ENCODE assay signal across 28 cellular contexts in genomic region chr20:20286061-20286460, GRCh38.
"Had no signal": no experiment of that assay in that cellular context is flagged by ENCODE, and none has a peak within 500 bp of the region (broad histone marks: within the 10 kb centered on the region; RNA-seq: fewer than 3 reads in every experiment).

No MANE protein-coding gene starts in this region.

- H3K27ac ChIP-seq: lower lobe of right lung, ovary, right atrium auricular region, right lobe of liver, tibial nerve, upper lobe of left lung, vagina had no signal

- DNase-seq: hypothalamus; kidney glomerular epithelial cell; left cardiac atrium; left ventricle myocardium superior; lower lobe of right lung; mammary epithelial cell; mesenchymal stem cell; naive B cell; ovary; right lobe of liver; stimulated activated CD4-positive, alpha-beta T cell treated with anti-CD3 and anti-CD28 coated beads, Interleukin-1b, Interleukin-23, amount 100 ng/mL, for 48 hours; stimulated activated CD4-positive, alpha-beta T cell treated with anti-CD3 and anti-CD28 coated beads, Interleukin-2, amount 100 ng/mL, for 48 hours; stimulated activated CD4-positive, alpha-beta T cell treated with anti-CD3 and anti-CD28 coated beads, Interleukin-4, amount 100 ng/mL, for 4 hours; stimulated activated CD8-positive, alpha-beta memory T cell treated with anti-CD3 and anti-CD28 coated beads, Interleukin-4, amount 100 ng/mL, for 48 hours; stimulated activated naive CD4-positive, alpha-beta T cell treated with Interleukin-2 at 50 U/mL for 16 hours; stimulated activated naive CD8-positive, alpha-beta T cell treated with anti-CD3 and anti-CD28 coated beads, Interleukin-15, amount 100 ng/mL, for 72 hours; substantia nigra; upper lobe of left lung had no signal

- H3K4me3 Mint-ChIP-seq: mesothelial cell of epicardium; naive B cell; natural killer cell treated with Interleukin-12 subunit alpha and Interleukin-12 subunit beta and Interleukin-15 and Interleukin-18, amount 100 ng/mL, for 72 hours; stimulated activated memory B cell treated with anti-CD40 and anti-IgM and Interleukin-4, amounts not matched to agents 10 μg/mL and 1 μg/mL and 100 μg/mL, for 72 hours; stimulated activated naive CD8-positive, alpha-beta T cell treated with anti-CD3 and anti-CD28 coated beads, Interleukin-15, amount 100 ng/mL, for 72 hours had no signal

- H3K36me3 Mint-ChIP-seq: mesothelial cell of epicardium; stimulated activated memory B cell treated with anti-CD40 and anti-IgM and Interleukin-4, amounts not matched to agents 10 μg/mL and 1 μg/mL and 100 μg/mL, for 72 hours had no signal

- H3K27me3 ChIP-seq: ovary, right atrium auricular region, right lobe of liver, tibial nerve, upper lobe of left lung, vagina had no signal

- H3K4me1 Mint-ChIP-seq: mesothelial cell of epicardium; naive B cell; stimulated activated memory B cell treated with anti-CD40 and anti-IgM and Interleukin-4, amounts not matched to agents 10 μg/mL and 1 μg/mL and 100 μg/mL, for 72 hours; stimulated activated naive CD8-positive, alpha-beta T cell treated with anti-CD3 and anti-CD28 coated beads, Interleukin-15, amount 100 ng/mL, for 72 hours had no signal

- ATAC-seq: left cardiac atrium; left lobe of liver; left ventricle myocardium superior; lower lobe of right lung; natural killer cell treated with Interleukin-12 subunit alpha and Interleukin-12 subunit beta and Interleukin-15 and Interleukin-18, amount 100 ng/mL, for 72 hours; right lobe of liver; stimulated activated memory B cell treated with anti-CD40 and anti-IgM and Interleukin-4, amounts not matched to agents 10 μg/mL and 1 μg/mL and 100 μg/mL, for 72 hours; stimulated activated naive CD8-positive, alpha-beta T cell treated with anti-CD3 and anti-CD28 coated beads, Interleukin-15, amount 100 ng/mL, for 72 hours had no signal

- H3K4me2 ChIP-seq: smooth muscle cell had no signal

- FAIRE-seq: keratinocyte had no signal

- H3K36me3 ChIP-seq: lower lobe of right lung, ovary, right atrium auricular region, right lobe of liver, tibial nerve, upper lobe of left lung, vagina had no signal

- H3K4me1 ChIP-seq: lower lobe of right lung, right atrium auricular region, right lobe of liver, tibial nerve, upper lobe of left lung, vagina had no signal

- H3K4me3 ChIP-seq: lower lobe of right lung, ovary, right atrium auricular region, right lobe of liver, smooth muscle cell, tibial nerve, upper lobe of left lung, vagina had no signal

- H3K27ac Mint-ChIP-seq: mesothelial cell of epicardium; naive B cell; natural killer cell treated with Interleukin-12 subunit alpha and Interleukin-12 subunit beta and Interleukin-15 and Interleukin-18, amount 100 ng/mL, for 72 hours; progenitor cell of endocrine pancreas; stimulated activated memory B cell treated with anti-CD40 and anti-IgM and Interleukin-4, amounts not matched to agents 10 μg/mL and 1 μg/mL and 100 μg/mL, for 72 hours; stimulated activated naive CD8-positive, alpha-beta T cell treated with anti-CD3 and anti-CD28 coated beads, Interleukin-15, amount 100 ng/mL, for 72 hours had no signal

- H3K9me3 ChIP-seq: lower lobe of right lung, ovary, right atrium auricular region, right lobe of liver, upper lobe of left lung, vagina had no signal
